ENCODE assay signal across 8 cellular contexts in the genomic region with DNA sequence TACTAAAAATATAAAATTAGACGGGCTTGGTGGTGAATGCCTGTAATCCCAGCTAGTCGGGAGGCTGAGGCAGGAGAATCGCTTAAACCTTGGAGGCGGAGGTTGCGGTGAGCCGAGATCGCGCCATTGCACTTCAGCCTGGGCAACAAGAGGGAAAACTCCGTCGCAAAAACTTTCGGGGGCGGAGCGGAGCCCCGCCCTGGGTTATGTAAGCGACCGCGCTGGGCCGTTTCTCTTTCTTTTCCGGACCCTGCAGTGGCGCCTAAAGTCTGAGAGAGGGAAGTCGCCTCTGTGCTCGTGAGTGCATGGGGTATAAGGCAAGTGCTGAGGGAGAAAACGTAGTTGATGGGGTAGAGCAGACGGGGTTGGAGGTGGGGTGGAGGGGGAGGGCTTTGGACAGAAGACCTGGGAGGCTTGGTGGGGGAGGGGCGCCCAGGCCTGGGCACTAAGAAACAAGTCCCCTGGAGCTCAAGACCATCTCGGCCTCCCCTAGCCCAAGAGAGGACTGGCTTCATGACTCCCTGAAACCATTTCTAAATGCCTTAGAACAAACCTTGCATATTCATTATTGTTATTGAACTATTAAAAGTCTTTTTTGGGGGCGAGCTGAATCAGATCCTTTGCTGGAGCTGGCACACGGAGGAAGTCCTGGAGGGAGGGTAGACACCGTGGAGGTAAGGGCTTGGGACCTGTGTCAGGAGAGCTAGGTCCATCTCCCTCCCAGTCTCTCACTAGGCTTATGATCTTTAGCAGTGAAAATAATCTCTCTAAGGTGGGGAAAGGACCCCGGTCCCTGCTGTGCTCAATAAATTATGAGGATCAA. TPM values are rescaled to one million over a fixed set of nuclear protein-coding genes. Genes with fewer than 3 reads are reported as not detected.
DNase-seq lines count a peak whose midpoint lies in the region; ATAC-seq and TF ChIP-seq lines count a peak whose summit lies in the region.

No MANE protein-coding gene starts in this region.

- peaks cover 45% of the 10 kb centered on the region for H3K27me3 ChIP-seq in neural cell (ENCODE audit: insufficient read depth, low read depth, low read length)

- no peaks in the 10 kb centered on the region for H4K20me1 ChIP-seq in neural cell (ENCODE audit: insufficient read depth)

- H3K36me3 ChIP-seq in neural cell (ENCODE audit: insufficient read depth, low read length): no peaks in the 10 kb centered on the region

- H3K9me3 ChIP-seq in neural cell (ENCODE audit: low read length): no peaks in the 10 kb centered on the region

- H3K9me2 ChIP-seq in neural cell (ENCODE audit: insufficient read depth, low read length): no peaks in the 10 kb centered on the region

- no peaks in the 10 kb centered on the region for H3K79me2 ChIP-seq in neural cell (replicated peaks; ENCODE audit: insufficient read depth, low read length)

- DNase-seq in AG09319 (ENCODE audit: extremely low read depth, low read depth) (peak; percentile 7), OCI-M1 (lab: John Stamatoyannopoulos, UW) (peak; percentile 95), activated T-helper 1 cell treated with Interleukin-2 at 50 U/mL for 16 hours (ENCODE audit: low read depth) (peak; percentile 62), fibroblast of mammary gland (ENCODE audit: low read depth) (peak; percentile 65), substantia nigra (lab: John Stamatoyannopoulos, UW) (peak in 35 of 49 donors; percentile 3 to 71 (median 23)), NCI-H2029 treated with DMSO at 0.1 percent for 48 hours (lab: John Stamatoyannopoulos, UW) (no peak)

- H3K9ac ChIP-seq in neural cell (ENCODE audit: low read length): no peak overlapping the region

- no peak for TF ChIP-seq EP300 in neural cell (conservative IDR thresholded peaks at IDR 0.05; ENCODE audit: poor library complexity, severe bottlenecking)

- H3K27ac ChIP-seq in neural cell (ENCODE audit: low read length): no peak overlapping the region
- H3K27ac ChIP-seq in substantia nigra (ENCODE audit: low read depth, low read length, poor library complexity, severe bottlenecking): peak overlapping the region; percentile 74

- no peak overlapping the region for H3K4me2 ChIP-seq in neural cell (ENCODE audit: low read length)

- H3F3A ChIP-seq in neural cell (ENCODE audit: insufficient read depth, low read length, poor library complexity, severe bottlenecking): no peaks in the 10 kb centered on the region

- no peak for TF ChIP-seq CTCF in AG09319 (IDR thresholded peaks at IDR 0.05; ENCODE audit: low read depth, low read length)
- no peak for TF ChIP-seq CTCF in fibroblast of mammary gland (conservative IDR thresholded peaks at IDR 0.05; ENCODE audit: control insufficient read depth, insufficient read depth, low read depth, low read length)
- TF ChIP-seq CTCF in neural cell (IDR thresholded peaks at IDR 0.05; ENCODE audit: poor library complexity, severe bottlenecking): no peak

- H3K4me3 ChIP-seq in fibroblast of mammary gland (ENCODE audit: control insufficient read depth, low read depth, low read length) (peak overlapping the region; percentile 82), neural cell (ENCODE audit: low read length) (peak overlapping the region; percentile 67)

- TF ChIP-seq RAD21 in neural cell (conservative IDR thresholded peaks at IDR 0.05): no peak

- peak; percentile 39 for ATAC-seq in GM21717 (IDR thresholded peaks at IDR 0.05; ENCODE audit: unreplicated experiment)

- no peak overlapping the region for H2AFZ ChIP-seq in neural cell (ENCODE audit: low read depth, low read length)

TF ChIP-seq in neural cell, 6 proteins besides CTCF, POLR2A, EP300 and RAD21:
- TF ChIP-seq TAF1 (IDR thresholded peaks at IDR 0.05; ENCODE audit: low read depth): no peak
- TF ChIP-seq MXI1 (conservative IDR thresholded peaks at IDR 0.05; ENCODE audit: poor library complexity, severe bottlenecking): no peak
- TF ChIP-seq EZH2 (IDR thresholded peaks at IDR 0.05; ENCODE audit: borderline replicate concordance, insufficient read depth, low read length, poor library complexity, severe bottlenecking): no peak
- no peak for TF ChIP-seq SMC3 (conservative IDR thresholded peaks at IDR 0.05; ENCODE audit: poor library complexity)
- TF ChIP-seq POLR2AphosphoS5 (IDR thresholded peaks at IDR 0.05): no peak
- TF ChIP-seq, protein P1, sequence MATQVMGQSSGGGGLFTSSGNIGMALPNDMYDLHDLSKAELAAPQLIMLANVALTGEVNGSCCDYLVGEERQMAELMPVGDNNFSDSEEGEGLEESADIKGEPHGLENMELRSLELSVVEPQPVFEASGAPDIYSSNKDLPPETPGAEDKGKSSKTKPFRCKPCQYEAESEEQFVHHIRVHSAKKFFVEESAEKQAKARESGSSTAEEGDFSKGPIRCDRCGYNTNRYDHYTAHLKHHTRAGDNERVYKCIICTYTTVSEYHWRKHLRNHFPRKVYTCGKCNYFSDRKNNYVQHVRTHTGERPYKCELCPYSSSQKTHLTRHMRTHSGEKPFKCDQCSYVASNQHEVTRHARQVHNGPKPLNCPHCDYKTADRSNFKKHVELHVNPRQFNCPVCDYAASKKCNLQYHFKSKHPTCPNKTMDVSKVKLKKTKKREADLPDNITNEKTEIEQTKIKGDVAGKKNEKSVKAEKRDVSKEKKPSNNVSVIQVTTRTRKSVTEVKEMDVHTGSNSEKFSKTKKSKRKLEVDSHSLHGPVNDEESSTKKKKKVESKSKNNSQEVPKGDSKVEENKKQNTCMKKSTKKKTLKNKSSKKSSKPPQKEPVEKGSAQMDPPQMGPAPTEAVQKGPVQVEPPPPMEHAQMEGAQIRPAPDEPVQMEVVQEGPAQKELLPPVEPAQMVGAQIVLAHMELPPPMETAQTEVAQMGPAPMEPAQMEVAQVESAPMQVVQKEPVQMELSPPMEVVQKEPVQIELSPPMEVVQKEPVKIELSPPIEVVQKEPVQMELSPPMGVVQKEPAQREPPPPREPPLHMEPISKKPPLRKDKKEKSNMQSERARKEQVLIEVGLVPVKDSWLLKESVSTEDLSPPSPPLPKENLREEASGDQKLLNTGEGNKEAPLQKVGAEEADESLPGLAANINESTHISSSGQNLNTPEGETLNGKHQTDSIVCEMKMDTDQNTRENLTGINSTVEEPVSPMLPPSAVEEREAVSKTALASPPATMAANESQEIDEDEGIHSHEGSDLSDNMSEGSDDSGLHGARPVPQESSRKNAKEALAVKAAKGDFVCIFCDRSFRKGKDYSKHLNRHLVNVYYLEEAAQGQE (IDR thresholded peaks at IDR 0.05; ENCODE audit: borderline replicate concordance): no peak

RNA-seq across cellular contexts. Expression of a gene that starts 2.7 kb away (rescaled TPM):
- polyA plus RNA-seq in neural cell: 0.32 and 0.87 TPM in 2 replicates
- 0.58 TPM in 1 of 2 replicates, not detected in the other for polyA minus RNA-seq in neural cell

RNA-seq across cellular contexts. Expression of a gene that starts 43.7 kb away (rescaled TPM):
- polyA plus RNA-seq in neural cell: 9.4 and 9.8 TPM in 2 replicates
- polyA minus RNA-seq in neural cell: 4.9 and 6.1 TPM in 2 replicates
